ENCODE assay signal across 26 cellular contexts in the genomic region with DNA sequence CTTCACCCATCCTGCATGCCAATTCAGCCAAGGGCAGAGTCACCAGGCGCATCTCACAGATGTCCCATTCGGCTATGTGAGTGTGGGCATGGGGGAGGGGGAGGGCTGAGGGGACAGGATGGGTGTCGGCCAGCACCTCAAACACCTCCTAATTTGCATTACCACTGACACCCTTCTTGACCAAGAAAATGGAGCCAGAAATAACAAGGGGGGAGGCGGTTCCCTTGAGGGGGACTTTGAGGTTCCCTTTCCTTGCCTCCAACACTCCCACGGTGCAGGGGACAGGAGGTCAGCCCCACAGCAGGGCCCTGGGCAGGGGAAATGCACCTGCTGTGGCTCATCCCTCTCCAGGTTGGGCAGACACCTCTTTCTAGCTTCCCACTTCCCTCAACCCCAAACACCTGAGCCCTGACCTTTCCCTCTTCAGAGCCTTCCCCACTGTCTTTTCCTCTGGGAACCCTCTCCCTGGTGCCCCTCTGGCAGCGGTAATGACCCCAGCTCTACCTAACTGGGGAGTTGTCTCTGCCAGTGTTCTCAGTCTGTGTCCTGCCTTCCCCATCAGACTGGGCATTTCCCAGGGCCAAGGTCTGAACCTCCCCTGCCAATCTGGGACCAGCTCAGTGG. TPM values are rescaled to one million over a fixed set of nuclear protein-coding genes. Genes with fewer than 3 reads are reported as not detected.
DNase-seq lines count a peak whose midpoint lies in the region; ATAC-seq and FAIRE-seq lines count a peak whose summit lies in the region.
"Had no signal": no experiment of that assay in that cellular context is flagged by ENCODE, and none has a peak within 500 bp of the region (broad histone marks: within the 10 kb centered on the region; RNA-seq: fewer than 3 reads in every experiment).

No MANE protein-coding gene starts in this region.

- H3K4me1 Mint-ChIP-seq in activated CD4-positive, alpha-beta T cell treated with anti-CD3 and anti-CD28 coated beads, Interleukin-2, amount 10 ng/mL, durations not matched to agents 24 days and 14 days, result peaks cover 73% of the 10 kb centered on the region
- peaks cover 75% of the 10 kb centered on the region for H3K4me1 Mint-ChIP-seq in activated naive CD8-positive, alpha-beta T cell (ENCODE audit: low read depth)
- peaks cover 87% of the 10 kb centered on the region for H3K4me1 Mint-ChIP-seq in stimulated activated memory B cell treated with anti-CD40 and anti-IgM and Interleukin-4, amounts not matched to agents 10 μg/mL and 1 μg/mL and 100 μg/mL, for 72 hours

- H3K9me3 Mint-ChIP-seq in activated CD4-positive, alpha-beta T cell treated with anti-CD3 and anti-CD28 coated beads, Interleukin-2, amount 10 ng/mL, durations not matched to agents 24 days and 14 days, result no peaks in the 10 kb centered on the region
- H3K9me3 Mint-ChIP-seq in activated naive CD8-positive, alpha-beta T cell (ENCODE audit: low read depth), result no peaks in the 10 kb centered on the region
- no peaks in the 10 kb centered on the region for H3K9me3 Mint-ChIP-seq in stimulated activated memory B cell treated with anti-CD40 and anti-IgM and Interleukin-4, amounts not matched to agents 10 μg/mL and 1 μg/mL and 100 μg/mL, for 72 hours
- H3K9me3 Mint-ChIP-seq: activated T-helper 2 cell treated with anti-CD3 and anti-CD28 coated beads, Interferon-gamma antibody, Interleukin-2, Interleukin-4, amounts not matched to agents 10 μg/mL and 5 μg/mL and 100 μg/mL, durations not matched to agents 14 hours and 24 hours and 36 hours; GM23338; naive thymus-derived CD8-positive, alpha-beta T cell; type B pancreatic cell had no signal

- H3K27me3 Mint-ChIP-seq in activated CD4-positive, alpha-beta T cell treated with anti-CD3 and anti-CD28 coated beads, Interleukin-2, amount 10 ng/mL, durations not matched to agents 24 days and 14 days, result no peaks in the 10 kb centered on the region
- H3K27me3 Mint-ChIP-seq in activated naive CD8-positive, alpha-beta T cell, result no peaks in the 10 kb centered on the region
- H3K27me3 Mint-ChIP-seq in stimulated activated memory B cell treated with anti-CD40 and anti-IgM and Interleukin-4, amounts not matched to agents 10 μg/mL and 1 μg/mL and 100 μg/mL, for 72 hours, result no peaks in the 10 kb centered on the region
- H3K27me3 Mint-ChIP-seq: naive thymus-derived CD8-positive, alpha-beta T cell had no signal

- ATAC-seq in stimulated activated memory B cell treated with anti-CD40 and anti-IgM and Interleukin-4, amounts not matched to agents 10 μg/mL and 1 μg/mL and 100 μg/mL, for 72 hours, result peak; percentile 45
- ATAC-seq: naive thymus-derived CD8-positive, alpha-beta T cell; Panc1; psoas muscle had no signal

- no peak overlapping the region for H3K4me3 Mint-ChIP-seq in activated CD4-positive, alpha-beta T cell treated with anti-CD3 and anti-CD28 coated beads, Interleukin-2, amount 10 ng/mL, durations not matched to agents 24 days and 14 days
- no peak overlapping the region for H3K4me3 Mint-ChIP-seq in activated naive CD8-positive, alpha-beta T cell
- no peak overlapping the region for H3K4me3 Mint-ChIP-seq in stimulated activated memory B cell treated with anti-CD40 and anti-IgM and Interleukin-4, amounts not matched to agents 10 μg/mL and 1 μg/mL and 100 μg/mL, for 72 hours
- H3K4me3 Mint-ChIP-seq: GM23338, type B pancreatic cell had no signal

- DNase-seq in activated CD4-positive, alpha-beta T cell treated with anti-CD3 and anti-CD28 coated beads, Interleukin-2, amount 10 ng/mL, durations not matched to agents 24 days and 14 days, result no peak
- no peak for DNase-seq in activated CD4-positive, alpha-beta T cell treated with anti-CD3 and anti-CD28 coated beads for 1 hour
- DNase-seq in GM19239 (ENCODE audit: insufficient read length, low spot score) (no peak), GM19238 (ENCODE audit: insufficient read length, low spot score) (no peak), amniotic stem cell (lab: John Stamatoyannopoulos, UW) (no peak), NCI-H1417 (lab: John Stamatoyannopoulos, UW) (no peak)
- DNase-seq: activated CD4-positive, alpha-beta T cell treated with anti-CD3 and anti-CD28 coated beads, Interleukin-2, amount 50 U/mL, for 48 hours; C1 segment of cervical spinal cord; colonic mucosa; DMS53; islet precursor cell; naive thymus-derived CD8-positive, alpha-beta T cell; NCI-H1092; NCI-H2171; NCI-H774; psoas muscle had no signal

- H3K27ac Mint-ChIP-seq in activated CD4-positive, alpha-beta T cell treated with anti-CD3 and anti-CD28 coated beads, Interleukin-2, amount 10 ng/mL, durations not matched to agents 24 days and 14 days, result peak overlapping the region; percentile 30
- H3K27ac Mint-ChIP-seq in activated naive CD8-positive, alpha-beta T cell, result peak overlapping the region; percentile 68
- peak overlapping the region; percentile 63 for H3K27ac Mint-ChIP-seq in stimulated activated memory B cell treated with anti-CD40 and anti-IgM and Interleukin-4, amounts not matched to agents 10 μg/mL and 1 μg/mL and 100 μg/mL, for 72 hours
- H3K27ac Mint-ChIP-seq: GM23338, type B pancreatic cell had no signal

- intact Hi-C loops in activated CD4-positive, alpha-beta T cell treated with anti-CD3 and anti-CD28 coated beads, Interleukin-2, amount 10 ng/mL, durations not matched to agents 24 days and 14 days (cut with micrococcal nuclease), result loop anchor here (5.0 kb wide), 1 partner anchor 53 kb away; no protein-coding TSS in a partner anchor

- FAIRE-seq in GM19239 (lab: Jason Lieb, UNC), result peak; percentile 66
- FAIRE-seq: K562, TTC549 had no signal

- peaks cover 8% of the 10 kb centered on the region for H3K36me3 Mint-ChIP-seq in activated CD4-positive, alpha-beta T cell treated with anti-CD3 and anti-CD28 coated beads, Interleukin-2, amount 10 ng/mL, durations not matched to agents 24 days and 14 days (ENCODE audit: low read depth)
- peaks cover 2% of the 10 kb centered on the region for H3K36me3 Mint-ChIP-seq in activated naive CD8-positive, alpha-beta T cell
- peaks cover 8% of the 10 kb centered on the region for H3K36me3 Mint-ChIP-seq in stimulated activated memory B cell treated with anti-CD40 and anti-IgM and Interleukin-4, amounts not matched to agents 10 μg/mL and 1 μg/mL and 100 μg/mL, for 72 hours
- H3K36me3 Mint-ChIP-seq: naive thymus-derived CD8-positive, alpha-beta T cell; type B pancreatic cell had no signal

RNA-seq across cellular contexts. Expression of gene TBX21, which starts 18.2 kb away (rescaled TPM):
- 63.0 and 66.4 TPM in 2 replicates for total RNA-seq in activated CD4-positive, alpha-beta T cell treated with anti-CD3 and anti-CD28 coated beads, Interleukin-2, amount 10 ng/mL, durations not matched to agents 24 days and 14 days
- total RNA-seq: A172, GM23338, lung microvascular endothelial cell had no signal

RNA-seq across cellular contexts. Expression of gene TBKBP1, which starts 20.9 kb away (rescaled TPM):
- 9.3 and 10.9 TPM in 2 replicates for total RNA-seq in activated CD4-positive, alpha-beta T cell treated with anti-CD3 and anti-CD28 coated beads, Interleukin-2, amount 10 ng/mL, durations not matched to agents 24 days and 14 days
